Comparison of ENCODE assay signal across 10 cellular contexts in genomic region chr1:30083800-30084464, GRCh38.
DNase-seq lines count a peak whose midpoint lies in the region; ATAC-seq and TF ChIP-seq lines count a peak whose summit lies in the region.
"Had no signal": no experiment of that assay in that cellular context is flagged by ENCODE, and none has a peak within 500 bp of the region (broad histone marks: within the 10 kb centered on the region; RNA-seq: fewer than 3 reads in every experiment).

No MANE protein-coding gene starts in this region.

- H3K4me3 ChIP-seq in retinal pigment epithelial cell (ENCODE audit: low read length) (no peak overlapping the region), WERI-Rb-1 (ENCODE audit: low read depth, low read length) (no peak overlapping the region)
- H3K4me3 ChIP-seq: GM23338 had no signal

- TF ChIP-seq CTCF in retinal pigment epithelial cell (conservative IDR thresholded peaks at IDR 0.05; ENCODE audit: low read depth, low read length) (no peak), WERI-Rb-1 (IDR thresholded peaks at IDR 0.05; ENCODE audit: low read depth, low read length) (no peak)

- H3K9me3 ChIP-seq in WERI-Rb-1 (ENCODE audit: severe bottlenecking) = no peaks in the 10 kb centered on the region

- DNase-seq in EL (peak; percentile 80), UCSD-AML1 (lab: John Stamatoyannopoulos, UW; ENCODE audit: unreplicated experiment) (peak; percentile 23), foreskin melanocyte (peak; percentile 56), retinal pigment epithelial cell (ENCODE audit: low read depth) (peak; percentile 46), NCI-H146 (lab: John Stamatoyannopoulos, UW) (no peak), WERI-Rb-1 (no peak)

- no peaks in the 10 kb centered on the region for H3K36me3 ChIP-seq in WERI-Rb-1

- ATAC-seq in GM21447 (IDR thresholded peaks at IDR 0.05; ENCODE audit: unreplicated experiment) (no peak), HG02870 (IDR thresholded peaks at IDR 0.05; ENCODE audit: unreplicated experiment) (no peak)
- ATAC-seq: GM23338 had no signal

- no peaks in the 10 kb centered on the region for H3K27me3 ChIP-seq in WERI-Rb-1 (ENCODE audit: insufficient read depth, low read depth, severe bottlenecking)

- no peak overlapping the region for H3K27ac ChIP-seq in WERI-Rb-1
- H3K27ac ChIP-seq: KMS-11 had no signal

Comparison
In these comparisons a context has a peak if more than half of its experiments do, and no peak if none do; other contexts are left out.
1. DNase-seq: peak in EL (single experiment), UCSD-AML1 (single experiment), foreskin melanocyte (single experiment) and retinal pigment epithelial cell (single experiment); none in NCI-H146 (single experiment) and WERI-Rb-1 (single experiment).